1 cellular context compared by ENCODE assay signal in genomic region chr7:23531794-23532489, GRCh38.
TF ChIP-seq lines count a peak whose summit lies in the region.

TRA2A (minus strand) TSS chr7:23531981; CDS start chr7:23531824, 157 bp downstream.

TF ChIP-seq in HepG2, 621 proteins besides CTCF, POLR2A, EP300 and RAD21 (continued from another document and continues in another):
- no peak for TF ChIP-seq SATB2 (CRISPR knock-in tag; IDR thresholded peaks at IDR 0.05)
- TF ChIP-seq TEAD2 (CRISPR knock-in tag; IDR thresholded peaks at IDR 0.05) = no peak
- TF ChIP-seq KLF12 (CRISPR knock-in tag; IDR thresholded peaks at IDR 0.05; ENCODE audit: borderline replicate concordance) = no peak
- TF ChIP-seq RFX3 (CRISPR knock-in tag; IDR thresholded peaks at IDR 0.05) = peak; percentile 32; the same call in 1 of the 2 replicates
- TF ChIP-seq FOXJ3 (CRISPR knock-in tag; IDR thresholded peaks at IDR 0.05; ENCODE audit: borderline replicate concordance) = peak; percentile 55; the same call in 1 of the 2 replicates
- peak; percentile 45; the same call in 1 of the 2 replicates for TF ChIP-seq ZFP90 (CRISPR knock-in tag; IDR thresholded peaks at IDR 0.05; ENCODE audit: borderline replicate concordance)
- TF ChIP-seq MLX (CRISPR knock-in tag; IDR thresholded peaks at IDR 0.05) = 0 out of 2 replicates have a peak, but pooled peaks have one; percentile 43
- no peak for TF ChIP-seq SP2 (CRISPR knock-in tag; IDR thresholded peaks at IDR 0.05)
- TF ChIP-seq, protein P1, sequence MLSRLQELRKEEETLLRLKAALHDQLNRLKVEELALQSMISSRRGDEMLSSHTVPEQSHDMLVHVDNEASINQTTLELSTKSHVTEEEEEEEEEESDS (CRISPR knock-in tag; IDR thresholded peaks at IDR 0.05; ENCODE audit: borderline replicate concordance) = 0 out of 2 replicates have a peak, but pooled peaks have one; percentile 23
- TF ChIP-seq, protein P2, sequence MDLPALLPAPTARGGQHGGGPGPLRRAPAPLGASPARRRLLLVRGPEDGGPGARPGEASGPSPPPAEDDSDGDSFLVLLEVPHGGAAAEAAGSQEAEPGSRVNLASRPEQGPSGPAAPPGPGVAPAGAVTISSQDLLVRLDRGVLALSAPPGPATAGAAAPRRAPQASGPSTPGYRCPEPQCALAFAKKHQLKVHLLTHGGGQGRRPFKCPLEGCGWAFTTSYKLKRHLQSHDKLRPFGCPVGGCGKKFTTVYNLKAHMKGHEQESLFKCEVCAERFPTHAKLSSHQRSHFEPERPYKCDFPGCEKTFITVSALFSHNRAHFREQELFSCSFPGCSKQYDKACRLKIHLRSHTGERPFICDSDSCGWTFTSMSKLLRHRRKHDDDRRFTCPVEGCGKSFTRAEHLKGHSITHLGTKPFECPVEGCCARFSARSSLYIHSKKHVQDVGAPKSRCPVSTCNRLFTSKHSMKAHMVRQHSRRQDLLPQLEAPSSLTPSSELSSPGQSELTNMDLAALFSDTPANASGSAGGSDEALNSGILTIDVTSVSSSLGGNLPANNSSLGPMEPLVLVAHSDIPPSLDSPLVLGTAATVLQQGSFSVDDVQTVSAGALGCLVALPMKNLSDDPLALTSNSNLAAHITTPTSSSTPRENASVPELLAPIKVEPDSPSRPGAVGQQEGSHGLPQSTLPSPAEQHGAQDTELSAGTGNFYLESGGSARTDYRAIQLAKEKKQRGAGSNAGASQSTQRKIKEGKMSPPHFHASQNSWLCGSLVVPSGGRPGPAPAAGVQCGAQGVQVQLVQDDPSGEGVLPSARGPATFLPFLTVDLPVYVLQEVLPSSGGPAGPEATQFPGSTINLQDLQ (CRISPR knock-in tag; IDR thresholded peaks at IDR 0.05) = no peak
- peak; percentile 93 for TF ChIP-seq GTF2F1 (IDR thresholded peaks at IDR 0.05; ENCODE audit: low read length)
- no peak; the same call in 1 of the 2 replicates for TF ChIP-seq BCL6 (CRISPR knock-in tag; IDR thresholded peaks at IDR 0.05)
- TF ChIP-seq RFX5 (IDR thresholded peaks at IDR 0.05; ENCODE audit: low read depth, low read length) = peak; percentile 87
- 0 out of 2 replicates have a peak, but pooled peaks have one; percentile 47 for TF ChIP-seq CENPT (CRISPR knock-in tag; IDR thresholded peaks at IDR 0.05; ENCODE audit: low read depth)
- TF ChIP-seq, protein P3, sequence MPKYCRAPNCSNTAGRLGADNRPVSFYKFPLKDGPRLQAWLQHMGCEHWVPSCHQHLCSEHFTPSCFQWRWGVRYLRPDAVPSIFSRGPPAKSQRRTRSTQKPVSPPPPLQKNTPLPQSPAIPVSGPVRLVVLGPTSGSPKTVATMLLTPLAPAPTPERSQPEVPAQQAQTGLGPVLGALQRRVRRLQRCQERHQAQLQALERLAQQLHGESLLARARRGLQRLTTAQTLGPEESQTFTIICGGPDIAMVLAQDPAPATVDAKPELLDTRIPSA (CRISPR knock-in tag; IDR thresholded peaks at IDR 0.05; ENCODE audit: borderline replicate concordance) = no peak
- TF ChIP-seq ZNF609 (CRISPR knock-in tag; IDR thresholded peaks at IDR 0.05; ENCODE audit: borderline replicate concordance) = no peak
- peak; percentile 72; the same call in 1 of the 2 replicates for TF ChIP-seq ZNF235 (CRISPR knock-in tag; IDR thresholded peaks at IDR 0.05; ENCODE audit: borderline replicate concordance)
- TF ChIP-seq, protein P4, sequence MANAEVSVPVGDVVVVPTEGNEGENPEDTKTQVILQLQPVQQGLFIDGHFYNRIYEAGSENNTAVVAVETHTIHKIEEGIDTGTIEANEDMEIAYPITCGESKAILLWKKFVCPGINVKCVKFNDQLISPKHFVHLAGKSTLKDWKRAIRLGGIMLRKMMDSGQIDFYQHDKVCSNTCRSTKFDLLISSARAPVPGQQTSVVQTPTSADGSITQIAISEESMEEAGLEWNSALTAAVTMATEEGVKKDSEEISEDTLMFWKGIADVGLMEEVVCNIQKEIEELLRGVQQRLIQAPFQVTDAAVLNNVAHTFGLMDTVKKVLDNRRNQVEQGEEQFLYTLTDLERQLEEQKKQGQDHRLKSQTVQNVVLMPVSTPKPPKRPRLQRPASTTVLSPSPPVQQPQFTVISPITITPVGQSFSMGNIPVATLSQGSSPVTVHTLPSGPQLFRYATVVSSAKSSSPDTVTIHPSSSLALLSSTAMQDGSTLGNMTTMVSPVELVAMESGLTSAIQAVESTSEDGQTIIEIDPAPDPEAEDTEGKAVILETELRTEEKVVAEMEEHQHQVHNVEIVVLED (CRISPR knock-in tag; IDR thresholded peaks at IDR 0.05; ENCODE audit: borderline replicate concordance) = peak; percentile 83
- 0 out of 2 replicates have a peak, but pooled peaks have one; percentile 27 for TF ChIP-seq ZNF792 (CRISPR knock-in tag; IDR thresholded peaks at IDR 0.05)
- peak; percentile 53; the same call in 1 of the 2 replicates for TF ChIP-seq RXRB (CRISPR knock-in tag; IDR thresholded peaks at IDR 0.05; ENCODE audit: borderline replicate concordance)
- 0 out of 2 replicates have a peak, but pooled peaks have one; percentile 34 for TF ChIP-seq FLYWCH1 (CRISPR knock-in tag; IDR thresholded peaks at IDR 0.05)
- TF ChIP-seq ZNF337 (CRISPR knock-in tag; IDR thresholded peaks at IDR 0.05; ENCODE audit: borderline replicate concordance, low read depth) = no peak
- peak; percentile 58; the same call in 1 of the 2 replicates for TF ChIP-seq ZNF614 (CRISPR knock-in tag; IDR thresholded peaks at IDR 0.05; ENCODE audit: borderline replicate concordance)
- no peak for TF ChIP-seq DMTF1 (CRISPR knock-in tag; IDR thresholded peaks at IDR 0.05)
- TF ChIP-seq SRF (IDR thresholded peaks at IDR 0.05; ENCODE audit: low read depth, low read length) = no peak
- TF ChIP-seq, protein P5, sequence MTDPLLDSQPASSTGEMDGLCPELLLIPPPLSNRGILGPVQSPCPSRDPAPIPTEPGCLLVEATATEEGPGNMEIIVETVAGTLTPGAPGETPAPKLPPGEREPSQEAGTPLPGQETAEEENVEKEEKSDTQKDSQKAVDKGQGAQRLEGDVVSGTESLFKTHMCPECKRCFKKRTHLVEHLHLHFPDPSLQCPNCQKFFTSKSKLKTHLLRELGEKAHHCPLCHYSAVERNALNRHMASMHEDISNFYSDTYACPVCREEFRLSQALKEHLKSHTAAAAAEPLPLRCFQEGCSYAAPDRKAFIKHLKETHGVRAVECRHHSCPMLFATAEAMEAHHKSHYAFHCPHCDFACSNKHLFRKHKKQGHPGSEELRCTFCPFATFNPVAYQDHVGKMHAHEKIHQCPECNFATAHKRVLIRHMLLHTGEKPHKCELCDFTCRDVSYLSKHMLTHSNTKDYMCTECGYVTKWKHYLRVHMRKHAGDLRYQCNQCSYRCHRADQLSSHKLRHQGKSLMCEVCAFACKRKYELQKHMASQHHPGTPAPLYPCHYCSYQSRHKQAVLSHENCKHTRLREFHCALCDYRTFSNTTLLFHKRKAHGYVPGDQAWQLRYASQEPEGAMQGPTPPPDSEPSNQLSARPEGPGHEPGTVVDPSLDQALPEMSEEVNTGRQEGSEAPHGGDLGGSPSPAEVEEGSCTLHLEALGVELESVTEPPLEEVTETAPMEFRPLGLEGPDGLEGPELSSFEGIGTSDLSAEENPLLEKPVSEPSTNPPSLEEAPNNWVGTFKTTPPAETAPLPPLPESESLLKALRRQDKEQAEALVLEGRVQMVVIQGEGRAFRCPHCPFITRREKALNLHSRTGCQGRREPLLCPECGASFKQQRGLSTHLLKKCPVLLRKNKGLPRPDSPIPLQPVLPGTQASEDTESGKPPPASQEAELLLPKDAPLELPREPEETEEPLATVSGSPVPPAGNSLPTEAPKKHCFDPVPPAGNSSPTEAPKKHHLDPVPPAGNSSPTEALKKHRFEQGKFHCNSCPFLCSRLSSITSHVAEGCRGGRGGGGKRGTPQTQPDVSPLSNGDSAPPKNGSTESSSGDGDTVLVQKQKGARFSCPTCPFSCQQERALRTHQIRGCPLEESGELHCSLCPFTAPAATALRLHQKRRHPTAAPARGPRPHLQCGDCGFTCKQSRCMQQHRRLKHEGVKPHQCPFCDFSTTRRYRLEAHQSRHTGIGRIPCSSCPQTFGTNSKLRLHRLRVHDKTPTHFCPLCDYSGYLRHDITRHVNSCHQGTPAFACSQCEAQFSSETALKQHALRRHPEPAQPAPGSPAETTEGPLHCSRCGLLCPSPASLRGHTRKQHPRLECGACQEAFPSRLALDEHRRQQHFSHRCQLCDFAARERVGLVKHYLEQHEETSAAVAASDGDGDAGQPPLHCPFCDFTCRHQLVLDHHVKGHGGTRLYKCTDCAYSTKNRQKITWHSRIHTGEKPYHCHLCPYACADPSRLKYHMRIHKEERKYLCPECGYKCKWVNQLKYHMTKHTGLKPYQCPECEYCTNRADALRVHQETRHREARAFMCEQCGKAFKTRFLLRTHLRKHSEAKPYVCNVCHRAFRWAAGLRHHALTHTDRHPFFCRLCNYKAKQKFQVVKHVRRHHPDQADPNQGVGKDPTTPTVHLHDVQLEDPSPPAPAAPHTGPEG (CRISPR knock-in tag; IDR thresholded peaks at IDR 0.05) = peak; percentile 70
- TF ChIP-seq CREB3 (CRISPR knock-in tag; IDR thresholded peaks at IDR 0.05) = peak; percentile 67; the same call in 1 of the 2 replicates
- peak; percentile 60; the same call in 1 of the 2 replicates for TF ChIP-seq ZFP37 (CRISPR knock-in tag; IDR thresholded peaks at IDR 0.05; ENCODE audit: borderline replicate concordance)
